ENCODE assay signal across 17 cellular contexts in the genomic region with DNA sequence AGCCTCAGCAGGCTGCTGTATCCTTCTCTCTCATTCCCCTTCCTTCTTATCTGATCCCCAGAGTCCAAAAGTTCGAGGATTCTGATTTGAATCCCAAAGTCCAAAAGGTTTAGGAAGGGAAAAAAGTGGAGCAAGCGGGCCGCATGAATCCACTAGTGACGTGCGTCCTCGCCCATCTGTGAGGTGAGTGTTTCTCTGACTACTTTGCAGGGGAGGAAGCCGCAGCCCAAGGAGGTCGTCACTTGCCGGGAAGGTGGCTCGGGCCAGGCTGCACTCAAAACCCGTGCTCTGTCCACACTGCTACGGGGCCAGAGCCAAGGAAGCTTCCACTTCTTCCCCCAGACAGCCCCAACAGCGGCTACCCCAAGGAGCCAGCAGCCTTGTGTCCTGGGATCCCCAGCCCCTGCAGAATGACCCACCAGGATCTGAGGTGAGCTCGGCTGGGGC. TPM values are rescaled to one million over a fixed set of nuclear protein-coding genes. Genes with fewer than 3 reads are reported as not detected.
DNase-seq lines count a peak whose midpoint lies in the region; ATAC-seq, FAIRE-seq and TF ChIP-seq lines count a peak whose summit lies in the region.
"Had no signal": no experiment of that assay in that cellular context is flagged by ENCODE, and none has a peak within 500 bp of the region (broad histone marks: within the 10 kb centered on the region; RNA-seq: fewer than 3 reads in every experiment).

No MANE protein-coding gene starts in this region.

- no peak overlapping the region for H3K4me3 ChIP-seq in right atrium auricular region
- H3K4me3 ChIP-seq: BLaER1, HAP-1 had no signal

- TF ChIP-seq CTCF in right atrium auricular region (IDR thresholded peaks at IDR 0.05), result no peak

- FAIRE-seq in urothelium cell line (lab: Jason Lieb, UNC), result no peak

- no peaks in the 10 kb centered on the region for H3K36me3 ChIP-seq in right atrium auricular region
- H3K36me3 ChIP-seq: BLaER1, HAP-1 had no signal

- DNase-seq in right atrium auricular region (ENCODE audit: low spot score) (no peak), Right ventricle myocardium superior (no peak), posterior vena cava (ENCODE audit: low spot score) (peak; percentile 67), SIG-M5 treated with dmso at 0.1 percent for 504 hours (lab: John Stamatoyannopoulos, UW; ENCODE audit: unreplicated experiment) (no peak), urothelium cell line (ENCODE audit: low spot score) (no peak)
- no peak for DNase-seq in activated CD4-positive, alpha-beta T cell treated with anti-CD3 and anti-CD28 coated beads, Interleukin-2, amount 50 U/mL, for 1 hour
- DNase-seq: CD8-positive, alpha-beta T cell; KBM-7; NCI-H1417 treated with DMSO at 0.1 percent for 48 hours; NCI-H2029; NCI-H2171; NCI-H446; PC-3 had no signal

- intact Hi-C loops in Right ventricle myocardium superior (cut with DNase I) (no loop called here), posterior vena cava (cut with DNase I) (loop anchor here in 1 of 2 donors (10.0 kb wide), 1 partner anchor 145 kb away; no protein-coding TSS in a partner anchor)

- H3K27me3 ChIP-seq in right atrium auricular region (no peaks in the 10 kb centered on the region), layer of hippocampus (ENCODE audit: control insufficient read depth, insufficient read depth, low read length) (no peaks in the 10 kb centered on the region)
- H3K27me3 ChIP-seq: BLaER1 had no signal

- H3K4me1 ChIP-seq in right atrium auricular region, result peaks cover 0 to 5% of the 10 kb centered on the region in 2 donors
- H3K4me1 ChIP-seq: HAP-1 had no signal

- H3K27ac ChIP-seq in right atrium auricular region (peak overlapping the region; percentile 17 to 88), layer of hippocampus (ENCODE audit: low read depth, low read length) (peak overlapping the region; percentile 24)
- H3K27ac ChIP-seq: BLaER1 had no signal

- ATAC-seq in Right ventricle myocardium superior (ENCODE audit: poor library complexity) (no peak), HG03354 (IDR thresholded peaks at IDR 0.05; ENCODE audit: poor library complexity, severe bottlenecking, unreplicated experiment) (no peak)
- ATAC-seq: CD8-positive, alpha-beta T cell; PC-3 had no signal

- no peaks in the 10 kb centered on the region for H3K9me3 ChIP-seq in right atrium auricular region
- H3K9me3 ChIP-seq: BLaER1, HAP-1 had no signal

RNA-seq across cellular contexts. Expression of gene SLC25A18, which starts 16.3 kb away (rescaled TPM):
- total RNA-seq in right atrium auricular region (1 to 10 TPM in 1 of 2 donors, under 1 TPM in 1; 0.59 to 3.6 TPM), Right ventricle myocardium superior (2.5 TPM), posterior vena cava (1 to 10 TPM in 1 of 2 donors, under 1 TPM in 1; 0.76 to 1.2 TPM)
- total RNA-seq: CD8-positive, alpha-beta T cell had no signal

RNA-seq across cellular contexts. Expression of gene ATP6V1E1, which starts 49.0 kb away (rescaled TPM):
- total RNA-seq in right atrium auricular region (100 to 1,000 TPM; 202 to 213 TPM), Right ventricle myocardium superior (199 TPM), posterior vena cava (100 to 1,000 TPM; 116 to 126 TPM)

RNA-seq across cellular contexts. Expression of gene BCL2L13, which starts 59.0 kb away (rescaled TPM):
- 10 to 100 TPM; 56.5 to 64.1 TPM for total RNA-seq in right atrium auricular region
- 98.4 TPM for total RNA-seq in Right ventricle myocardium superior
- total RNA-seq in posterior vena cava, result 10 to 100 TPM; 28.9 to 34.7 TPM
